In genomic region chr9:1311462-1312042, GRCh38 we compare ENCODE assay signal across 9 cellular contexts.
"Had no signal": no experiment of that assay in that cellular context is flagged by ENCODE, and none has a peak within 500 bp of the region (broad histone marks: within the 10 kb centered on the region; RNA-seq: fewer than 3 reads in every experiment).

No MANE protein-coding gene starts in this region.

- H2AFZ ChIP-seq: GM23338 had no signal

- H3K4me3 ChIP-seq: GM23338, K562 had no signal

- DNase-seq: H9, HCEC 1CT, IMR-90, KG1 had no signal

- H3K4me2 ChIP-seq: GM23338 had no signal

- FAIRE-seq: H1, H54, HTR-8/SVneo, K562 had no signal

- ATAC-seq: GM23338, K562 had no signal
